1 cellular context compared by ENCODE assay signal in genomic region chr10:387949-388660, GRCh38.
TF ChIP-seq lines count a peak whose summit lies in the region.

No MANE protein-coding gene starts in this region.

TF ChIP-seq in SK-N-SH treated with all-trans-retinoic acid at 6 μM for 48 hours, 23 proteins besides CTCF, POLR2A, EP300 and RAD21 (continued from another document):
- TF ChIP-seq, protein P1, sequence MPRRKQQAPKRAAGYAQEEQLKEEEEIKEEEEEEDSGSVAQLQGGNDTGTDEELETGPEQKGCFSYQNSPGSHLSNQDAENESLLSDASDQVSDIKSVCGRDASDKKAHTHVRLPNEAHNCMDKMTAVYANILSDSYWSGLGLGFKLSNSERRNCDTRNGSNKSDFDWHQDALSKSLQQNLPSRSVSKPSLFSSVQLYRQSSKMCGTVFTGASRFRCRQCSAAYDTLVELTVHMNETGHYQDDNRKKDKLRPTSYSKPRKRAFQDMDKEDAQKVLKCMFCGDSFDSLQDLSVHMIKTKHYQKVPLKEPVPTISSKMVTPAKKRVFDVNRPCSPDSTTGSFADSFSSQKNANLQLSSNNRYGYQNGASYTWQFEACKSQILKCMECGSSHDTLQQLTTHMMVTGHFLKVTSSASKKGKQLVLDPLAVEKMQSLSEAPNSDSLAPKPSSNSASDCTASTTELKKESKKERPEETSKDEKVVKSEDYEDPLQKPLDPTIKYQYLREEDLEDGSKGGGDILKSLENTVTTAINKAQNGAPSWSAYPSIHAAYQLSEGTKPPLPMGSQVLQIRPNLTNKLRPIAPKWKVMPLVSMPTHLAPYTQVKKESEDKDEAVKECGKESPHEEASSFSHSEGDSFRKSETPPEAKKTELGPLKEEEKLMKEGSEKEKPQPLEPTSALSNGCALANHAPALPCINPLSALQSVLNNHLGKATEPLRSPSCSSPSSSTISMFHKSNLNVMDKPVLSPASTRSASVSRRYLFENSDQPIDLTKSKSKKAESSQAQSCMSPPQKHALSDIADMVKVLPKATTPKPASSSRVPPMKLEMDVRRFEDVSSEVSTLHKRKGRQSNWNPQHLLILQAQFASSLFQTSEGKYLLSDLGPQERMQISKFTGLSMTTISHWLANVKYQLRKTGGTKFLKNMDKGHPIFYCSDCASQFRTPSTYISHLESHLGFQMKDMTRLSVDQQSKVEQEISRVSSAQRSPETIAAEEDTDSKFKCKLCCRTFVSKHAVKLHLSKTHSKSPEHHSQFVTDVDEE (CRISPR knock-in tag; IDR thresholded peaks at IDR 0.05) = no peak
- TF ChIP-seq ZNF8 (CRISPR knock-in tag; IDR thresholded peaks at IDR 0.05) = no peak
- TF ChIP-seq, protein P2, sequence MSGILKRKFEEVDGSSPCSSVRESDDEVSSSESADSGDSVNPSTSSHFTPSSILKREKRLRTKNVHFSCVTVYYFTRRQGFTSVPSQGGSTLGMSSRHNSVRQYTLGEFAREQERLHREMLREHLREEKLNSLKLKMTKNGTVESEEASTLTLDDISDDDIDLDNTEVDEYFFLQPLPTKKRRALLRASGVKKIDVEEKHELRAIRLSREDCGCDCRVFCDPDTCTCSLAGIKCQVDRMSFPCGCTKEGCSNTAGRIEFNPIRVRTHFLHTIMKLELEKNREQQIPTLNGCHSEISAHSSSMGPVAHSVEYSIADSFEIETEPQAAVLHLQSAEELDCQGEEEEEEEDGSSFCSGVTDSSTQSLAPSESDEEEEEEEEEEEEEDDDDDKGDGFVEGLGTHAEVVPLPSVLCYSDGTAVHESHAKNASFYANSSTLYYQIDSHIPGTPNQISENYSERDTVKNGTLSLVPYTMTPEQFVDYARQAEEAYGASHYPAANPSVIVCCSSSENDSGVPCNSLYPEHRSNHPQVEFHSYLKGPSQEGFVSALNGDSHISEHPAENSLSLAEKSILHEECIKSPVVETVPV (CRISPR knock-in tag; IDR thresholded peaks at IDR 0.05) = no peak
- TF ChIP-seq GLIS3 (CRISPR knock-in tag; IDR thresholded peaks at IDR 0.05) = no peak
- TF ChIP-seq PPARA (CRISPR knock-in tag; IDR thresholded peaks at IDR 0.05; ENCODE audit: borderline replicate concordance) = no peak
- TF ChIP-seq TOX (CRISPR knock-in tag; IDR thresholded peaks at IDR 0.05; ENCODE audit: borderline replicate concordance) = no peak
